16 cellular contexts compared by ENCODE assay signal in the genomic region with DNA sequence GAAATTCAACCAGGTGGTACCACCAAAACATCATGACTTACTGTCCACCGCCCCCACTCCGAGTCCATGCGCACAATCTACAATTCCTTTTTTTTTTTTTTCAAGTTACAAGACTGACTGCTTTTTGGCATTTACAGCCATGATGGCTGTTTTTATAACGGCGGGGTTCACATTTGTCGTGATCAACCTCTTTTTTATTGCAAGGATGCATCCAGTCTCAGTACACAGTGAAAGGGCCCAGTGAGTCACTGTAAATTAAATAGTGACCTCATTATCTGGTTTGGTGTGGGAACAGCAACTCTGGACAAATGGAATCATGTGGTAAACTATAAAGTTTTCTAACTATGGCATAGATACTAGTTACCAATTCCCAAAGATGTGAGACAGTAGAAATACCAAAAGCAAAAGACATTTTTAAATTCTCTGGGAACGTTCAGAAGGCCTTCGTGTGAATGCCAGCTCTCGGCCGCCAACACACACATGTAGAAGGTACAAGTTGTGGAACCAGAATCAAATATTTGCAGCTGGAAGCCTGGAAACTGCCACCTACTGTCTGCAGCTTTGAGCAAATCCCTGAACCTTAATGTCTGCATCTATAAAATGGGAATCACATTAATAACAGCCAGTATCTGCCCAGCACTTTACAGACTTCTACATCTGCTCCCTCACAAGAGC. TPM values are rescaled to one million over a fixed set of nuclear protein-coding genes. Genes with fewer than 3 reads are reported as not detected.
DNase-seq lines count a peak whose midpoint lies in the region; ATAC-seq and TF ChIP-seq lines count a peak whose summit lies in the region.
"Had no signal": no experiment of that assay in that cellular context is flagged by ENCODE, and none has a peak within 500 bp of the region (broad histone marks: within the 10 kb centered on the region; RNA-seq: fewer than 3 reads in every experiment).

No MANE protein-coding gene starts in this region.

- no peaks in the 10 kb centered on the region for H3K36me3 Mint-ChIP-seq in progenitor cell of endocrine pancreas (ENCODE audit: insufficient read depth)

- CTCF ChIA-PET in HEK293 (lab: Yijun Ruan, JAX), result interaction anchor here (1.2 to 1.5 kb wide), 2 partner anchors 18 to 20 kb away, joined by 3 read pairs; no protein-coding TSS in a partner anchor

- H3K9me3 Mint-ChIP-seq in progenitor cell of endocrine pancreas (ENCODE audit: low read depth), result no peaks in the 10 kb centered on the region
- H3K9me3 Mint-ChIP-seq: central memory CD8-positive, alpha-beta T cell had no signal

- no peaks in the 10 kb centered on the region for H3K27me3 ChIP-seq in ACC112 (ENCODE audit: insufficient read depth, low read length)

- POLR2A ChIA-PET in HEK293 (lab: Yijun Ruan, JAX), result no interaction called here

- H3K9me3 ChIP-seq in HEK293 (ENCODE audit: control insufficient read depth, insufficient read depth, low read depth, low read length), result no peaks in the 10 kb centered on the region
- H3K9me3 ChIP-seq: lower lobe of right lung, thoracic aorta had no signal

- H3K4me3 ChIP-seq in ACC112 (ENCODE audit: low read depth, low read length) (peak overlapping the region; percentile 62; the same call in 1 of the 2 replicates), HEK293 (ENCODE audit: low read depth, low read length) (no peak overlapping the region)
- H3K4me3 ChIP-seq: GM12878, K562, lower lobe of right lung, thoracic aorta had no signal

- peaks cover 11% of the 10 kb centered on the region for H3K4me1 Mint-ChIP-seq in progenitor cell of endocrine pancreas (ENCODE audit: low read depth)
- H3K4me1 Mint-ChIP-seq: central memory CD8-positive, alpha-beta T cell had no signal

- peak overlapping the region; percentile 99 for H3K27ac ChIP-seq in ACC112 (ENCODE audit: low read depth, low read length)
- H3K27ac ChIP-seq in HEK293 (ENCODE audit: extremely low read depth, low read depth, low read length), result peak overlapping the region; percentile 31; the same call in 1 of the 2 replicates
- H3K27ac ChIP-seq: lower lobe of right lung, thoracic aorta had no signal

- no peak overlapping the region for H3K4me3 Mint-ChIP-seq in progenitor cell of endocrine pancreas (ENCODE audit: low read depth)
- H3K4me3 Mint-ChIP-seq: central memory CD8-positive, alpha-beta T cell had no signal

- H3K4me1 ChIP-seq in ACC112 (ENCODE audit: control insufficient read depth, insufficient read depth, low read length, unreplicated experiment), result peaks cover 52% of the 10 kb centered on the region
- peaks cover 26% of the 10 kb centered on the region for H3K4me1 ChIP-seq in HEK293 (ENCODE audit: control insufficient read depth, insufficient read depth, low read length)

- no peak overlapping the region for H3K27ac Mint-ChIP-seq in progenitor cell of endocrine pancreas

- peaks cover 86% of the 10 kb centered on the region for H3K27me3 Mint-ChIP-seq in progenitor cell of endocrine pancreas

- no peak for TF ChIP-seq CTCF in HEK293 (tag by site-specific recombination; IDR thresholded peaks at IDR 0.05)
- no peak for TF ChIP-seq CTCF in progenitor cell of endocrine pancreas (IDR thresholded peaks at IDR 0.05; ENCODE audit: unreplicated experiment)

- H3K36me3 ChIP-seq in ACC112 (ENCODE audit: insufficient read depth, low read length), result no peaks in the 10 kb centered on the region
- no peaks in the 10 kb centered on the region for H3K36me3 ChIP-seq in HEK293 (ENCODE audit: control insufficient read depth in 2 of 2, insufficient read depth in 1 of 2, low read length in 2 of 2)
- H3K36me3 ChIP-seq: lower lobe of right lung, thoracic aorta had no signal

- no peak for ATAC-seq in HG02981 (IDR thresholded peaks at IDR 0.05; ENCODE audit: unreplicated experiment)
- no peak for ATAC-seq in GM19467 (IDR thresholded peaks at IDR 0.05; ENCODE audit: unreplicated experiment)
- ATAC-seq: GM12878, K562, lower lobe of right lung had no signal

- H2AFZ ChIP-seq in ACC112 (ENCODE audit: low read length, unreplicated experiment), result no peak overlapping the region

- DNase-seq in T1000 (lab: John Stamatoyannopoulos, UW) (peak; percentile 57), hepatic stellate cell (ENCODE audit: low spot score) (peak; percentile 40), progenitor cell of endocrine pancreas (ENCODE audit: low spot score, unreplicated experiment) (no peak)
- no peak for DNase-seq in stimulated activated CD4-positive, alpha-beta T cell treated with anti-CD3 and anti-CD28 coated beads, Interleukin-1b, Interleukin-23, amount 100 ng/mL, for 48 hours
- DNase-seq: activated naive CD4-positive, alpha-beta T cell treated with Interleukin-2 at 50 U/mL for 16 hours; lower lobe of right lung; NCI-H524 treated with DMSO at 0.1 percent for 48 hours had no signal

- peaks cover 46% of the 10 kb centered on the region for H3K79me2 ChIP-seq in ACC112 (ENCODE audit: control insufficient read depth, insufficient read depth, low read length, unreplicated experiment)

TF ChIP-seq in HEK293, 187 proteins besides CTCF, POLR2A, EP300 and RAD21 (continues in another document):
- TF ChIP-seq GLI4 (tag by site-specific recombination; IDR thresholded peaks at IDR 0.05) (no peak), ZNF132 (tag by site-specific recombination; IDR thresholded peaks at IDR 0.05; ENCODE audit: borderline replicate concordance) (no peak), RBAK (tag by site-specific recombination; IDR thresholded peaks at IDR 0.05) (no peak), ZBTB6 (tag by site-specific recombination; IDR thresholded peaks at IDR 0.05) (no peak), ZNF214 (tag by site-specific recombination; IDR thresholded peaks at IDR 0.05; ENCODE audit: borderline replicate concordance) (no peak), ZNF660 (tag by site-specific recombination; IDR thresholded peaks at IDR 0.05) (0 out of 2 replicates have a peak, but pooled peaks have one; percentile 42), PRDM10 (tag by site-specific recombination; IDR thresholded peaks at IDR 0.05) (peak; percentile 78; the same call in 1 of the 2 replicates), ZNF169 (tag by site-specific recombination; IDR thresholded peaks at IDR 0.05) (no peak), ZNF560 (tag by site-specific recombination; IDR thresholded peaks at IDR 0.05; ENCODE audit: borderline replicate concordance) (no peak), TSHZ1 (tag by site-specific recombination; IDR thresholded peaks at IDR 0.05; ENCODE audit: borderline replicate concordance) (no peak)

RNA-seq across cellular contexts. Expression of gene GLIS1, which starts 4.9 kb away (rescaled TPM):
- not detected in 2 replicates for total RNA-seq in progenitor cell of endocrine pancreas
- total RNA-seq: activated CD8-positive, alpha-beta memory T cell treated with anti-CD3 and anti-CD28 coated beads for 36 hours; GM12878; K562; lower lobe of right lung had no signal

Comparison
In these comparisons a context has a peak if more than half of its experiments do, and no peak if none do; other contexts are left out.
1. DNase-seq: peak in T1000 (single experiment) and hepatic stellate cell (single experiment); none in progenitor cell of endocrine pancreas (single experiment) and stimulated activated CD4-positive, alpha-beta T cell treated with anti-CD3 and anti-CD28 coated beads, Interleukin-1b, Interleukin-23, amount 100 ng/mL, for 48 hours (single experiment).